In genomic region chr10:73247509-73248258, GRCh38 we compare ENCODE assay signal across 8 cellular contexts. TPM values are rescaled to one million over a fixed set of nuclear protein-coding genes. Genes with fewer than 3 reads are reported as not detected.
DNase-seq lines count a peak whose midpoint lies in the region; ATAC-seq and TF ChIP-seq lines count a peak whose summit lies in the region.

No MANE protein-coding gene starts in this region.

- H3K27me3 ChIP-seq in heart right ventricle (no peaks in the 10 kb centered on the region), liver (ENCODE audit: control insufficient read depth in 4 of 4, insufficient read depth in 4 of 4, low read length in 3 of 4) (no peaks in the 10 kb centered on the region)

- H3K27ac ChIP-seq in heart right ventricle = peak overlapping the region; percentile 39 to 86 (median 80)
- H3K27ac ChIP-seq in liver (ENCODE audit: low read depth in 1 of 2, low read length in 2 of 2) = peak overlapping the region; percentile 45 to 71
- H3K27ac ChIP-seq in urinary bladder (ENCODE audit: low read depth) = peak overlapping the region; percentile 65

- 40 to 48% methylated on average over 4 of the region's 4 CpGs for WGBS in heart right ventricle, 2 donors
- 22% methylated on average over 4 of the region's 4 CpGs for WGBS in liver
- 26% methylated on average over 4 of the region's 4 CpGs for WGBS in urinary bladder

- H3K27me3 Mint-ChIP-seq in activated naive CD8-positive, alpha-beta T cell treated with anti-CD3 and anti-CD28 coated beads for 36 hours = no peaks in the 10 kb centered on the region

- H3K4me3 ChIP-seq in heart right ventricle (peak overlapping the region; percentile 69 to 98 (median 89)), liver (ENCODE audit: low read depth in 1 of 3, low read length in 3 of 3) (peak overlapping the region; percentile 78 to 92 (median 83)), urinary bladder (ENCODE audit: low read depth, low read length) (peak overlapping the region; percentile 79)

- TF ChIP-seq CTCF in heart right ventricle (IDR thresholded peaks at IDR 0.05) (no peak), liver (IDR thresholded peaks at IDR 0.05; ENCODE audit: low read depth, low read length, missing input control) (no peak)

- peaks cover 0 to 65% (median 17%) of the 10 kb centered on the region in 9 donors for H3K36me3 ChIP-seq in heart right ventricle
- H3K36me3 ChIP-seq in liver (ENCODE audit: control insufficient read depth in 4 of 4, insufficient read depth in 3 of 4, low read depth in 1 of 4, low read length in 3 of 4) = peaks cover 3 to 13% (median 9%) of the 10 kb centered on the region in 4 donors
- H3K36me3 ChIP-seq in urinary bladder (ENCODE audit: insufficient read depth) = no peaks in the 10 kb centered on the region

- ATAC-seq in heart right ventricle = no peak
- no peak for ATAC-seq in Right ventricle myocardium superior (ENCODE audit: poor library complexity)

- H3K9ac ChIP-seq in liver (ENCODE audit: low read depth in 1 of 2, low read length in 2 of 2) = peak overlapping the region in 1 of 2 donors; percentile 49

- H3K4me1 Mint-ChIP-seq in activated naive CD8-positive, alpha-beta T cell treated with anti-CD3 and anti-CD28 coated beads for 36 hours = peaks cover 63% of the 10 kb centered on the region

- H3K27ac Mint-ChIP-seq in activated naive CD8-positive, alpha-beta T cell treated with anti-CD3 and anti-CD28 coated beads for 36 hours = peak overlapping the region; percentile 96

- H3K9me3 ChIP-seq in heart right ventricle = no peaks in the 10 kb centered on the region
- no peaks in the 10 kb centered on the region for H3K9me3 ChIP-seq in liver (ENCODE audit: control insufficient read depth in 4 of 4, low read length in 3 of 4)

- H3K36me3 Mint-ChIP-seq in activated naive CD8-positive, alpha-beta T cell treated with anti-CD3 and anti-CD28 coated beads for 36 hours = peaks cover 85% of the 10 kb centered on the region

- H3K4me1 ChIP-seq in heart right ventricle = peaks cover 8 to 58% (median 43%) of the 10 kb centered on the region in 9 donors
- H3K4me1 ChIP-seq in liver (ENCODE audit: control insufficient read depth in 4 of 4, insufficient read depth in 4 of 4, low read length in 3 of 4) = peaks cover 8 to 41% (median 37%) of the 10 kb centered on the region in 4 donors
- no peaks in the 10 kb centered on the region for H3K4me1 ChIP-seq in urinary bladder (ENCODE audit: insufficient read depth)

- no peak for TF ChIP-seq RAD21 in liver (IDR thresholded peaks at IDR 0.05)

- peak overlapping the region; percentile 99 for H3K4me3 Mint-ChIP-seq in activated naive CD8-positive, alpha-beta T cell treated with anti-CD3 and anti-CD28 coated beads for 36 hours

- H3K9me3 Mint-ChIP-seq in activated naive CD8-positive, alpha-beta T cell treated with anti-CD3 and anti-CD28 coated beads for 36 hours = no peaks in the 10 kb centered on the region

- no peak for DNase-seq in heart right ventricle
- no peak for DNase-seq in Right ventricle myocardium superior
- no peak for DNase-seq in activated naive CD8-positive, alpha-beta T cell treated with anti-CD3 and anti-CD28 coated beads for 36 hours
- no peak for DNase-seq in GF-D8 (lab: John Stamatoyannopoulos, UW)
- DNase-seq in activated gamma-delta T cell (lab: John Stamatoyannopoulos, UW) = no peak
- no peak for DNase-seq in SW 1271 (lab: John Stamatoyannopoulos, UW)

- intact Hi-C loops in heart right ventricle (cut with DNase I) (no loop called here), Right ventricle myocardium superior (cut with DNase I) (no loop called here)

TF ChIP-seq in liver, 16 proteins besides CTCF, POLR2A, EP300 and RAD21:
- TF ChIP-seq GABPA (IDR thresholded peaks at IDR 0.05 in 1 of 2, conservative IDR thresholded peaks at IDR 0.05 in 1 of 2) = no peak
- TF ChIP-seq HNF4A (conservative IDR thresholded peaks at IDR 0.05) = no peak
- no peak for TF ChIP-seq JUND (IDR thresholded peaks at IDR 0.05)

RNA-seq across cellular contexts. Expression of gene DNAJC9, which starts 0.6 kb away (rescaled TPM):
- total RNA-seq in heart right ventricle = 10 to 100 TPM in 1 of 10 donors, 1 to 10 TPM in 9; 5.6 to 11.2 (median 7.5) TPM
- polyA plus RNA-seq in heart right ventricle = 1 to 10 TPM; 6.8 to 9.9 TPM
- 7.8 TPM for total RNA-seq in Right ventricle myocardium superior
- 10 to 100 TPM; 65.0 to 65.5 TPM for total RNA-seq in activated naive CD8-positive, alpha-beta T cell treated with anti-CD3 and anti-CD28 coated beads for 36 hours
- 10 to 100 TPM; 14.7 to 45.5 TPM for total RNA-seq in liver
- 1 to 10 TPM; 4.1 to 5.1 TPM for polyA plus RNA-seq in liver
- total RNA-seq in urinary bladder = 27.8 TPM
- polyA plus RNA-seq in urinary bladder = 12.7 TPM

RNA-seq across cellular contexts. Expression of gene MRPS16, which starts 4.8 kb away (rescaled TPM):
- total RNA-seq in heart right ventricle = 100 to 1,000 TPM in 9 of 10 donors, 10 to 100 TPM in 1; 95.5 to 115 (median 106) TPM
- polyA plus RNA-seq in heart right ventricle = 10 to 100 TPM; 65.4 to 88.5 TPM
- total RNA-seq in Right ventricle myocardium superior = 102 TPM
- 100 to 1,000 TPM; 143 to 155 TPM for total RNA-seq in activated naive CD8-positive, alpha-beta T cell treated with anti-CD3 and anti-CD28 coated beads for 36 hours
- 10 to 100 TPM; 34.2 to 39.5 TPM for total RNA-seq in liver
- polyA plus RNA-seq in liver = 10 to 100 TPM; 57.2 to 87.5 TPM
- 52.9 TPM for total RNA-seq in urinary bladder
- 58.4 TPM for polyA plus RNA-seq in urinary bladder
